ENCODE assay signal across 31 cellular contexts in genomic region chr5:2538169-2538568, GRCh38.
A peak's percentile ranks its signal among the peaks of the same experiment; 100 is the strongest.
DNase-seq lines count a peak whose midpoint lies in the region; TF ChIP-seq lines count a peak whose summit lies in the region.
"Had no signal": no experiment of that assay in that cellular context is flagged by ENCODE, and none has a peak within 500 bp of the region (broad histone marks: within the 10 kb centered on the region; RNA-seq: fewer than 3 reads in every experiment).

No MANE protein-coding gene starts in this region.

- H3K79me2 ChIP-seq in neural progenitor cell (ENCODE audit: low read depth) (no peaks in the 10 kb centered on the region), GM23248 (ENCODE audit: insufficient read depth) (no peaks in the 10 kb centered on the region), osteoblast (ENCODE audit: insufficient read depth, low read length) (no peaks in the 10 kb centered on the region)

- no peak overlapping the region for H3K4me3 ChIP-seq in endodermal cell (ENCODE audit: low read length)
- peak overlapping the region; percentile 18 for H3K4me3 ChIP-seq in neural progenitor cell
- no peak overlapping the region for H3K4me3 ChIP-seq in GM23248
- H3K4me3 ChIP-seq in osteoblast (ENCODE audit: insufficient read depth, low read length) = no peak overlapping the region
- H3K4me3 ChIP-seq: breast epithelium, pancreas, tibial nerve had no signal

- H3K27me3 ChIP-seq in endodermal cell (ENCODE audit: control insufficient read depth, insufficient read depth, low read length, poor library complexity, severe bottlenecking) (no peaks in the 10 kb centered on the region), neural progenitor cell (no peaks in the 10 kb centered on the region), GM23248 (replicated peaks; ENCODE audit: insufficient read depth) (no peaks in the 10 kb centered on the region), osteoblast (ENCODE audit: insufficient read depth, low read length) (no peaks in the 10 kb centered on the region)
- H3K27me3 ChIP-seq: breast epithelium, tibial nerve had no signal

- H3K36me3 Mint-ChIP-seq in endodermal cell (ENCODE audit: low read depth) (no peaks in the 10 kb centered on the region), neural progenitor cell (peaks cover 5% of the 10 kb centered on the region)
- H3K36me3 Mint-ChIP-seq in activated naive CD4-positive, alpha-beta T cell treated with anti-CD3 and anti-CD28 coated beads, Interleukin-2, amount 10 ng/mL, durations not matched to agents 7 days and 5 days = no peaks in the 10 kb centered on the region

- H3K27ac ChIP-seq in endodermal cell (ENCODE audit: low read depth, low read length) (peak overlapping the region; percentile 94), neural progenitor cell (peak overlapping the region; percentile 85), GM23248 (no peak overlapping the region), osteoblast (ENCODE audit: low read depth, low read length) (no peak overlapping the region)
- H3K27ac ChIP-seq: breast epithelium, C4-2B, HL-60, pancreas, tibial nerve had no signal

- no peak overlapping the region for H3K4me3 Mint-ChIP-seq in endodermal cell
- H3K4me3 Mint-ChIP-seq in neural progenitor cell = peak overlapping the region; percentile 66
- no peak overlapping the region for H3K4me3 Mint-ChIP-seq in activated naive CD4-positive, alpha-beta T cell treated with anti-CD3 and anti-CD28 coated beads, Interleukin-2, amount 10 ng/mL, durations not matched to agents 7 days and 5 days
- H3K4me3 Mint-ChIP-seq: HFFc6; naive thymus-derived CD4-positive, alpha-beta T cell had no signal

- H3K9me3 Mint-ChIP-seq in endodermal cell = peaks cover 8% of the 10 kb centered on the region
- H3K9me3 Mint-ChIP-seq in neural progenitor cell = peaks cover 22% of the 10 kb centered on the region
- peaks cover 22% of the 10 kb centered on the region for H3K9me3 Mint-ChIP-seq in activated naive CD4-positive, alpha-beta T cell treated with anti-CD3 and anti-CD28 coated beads, Interleukin-2, amount 10 ng/mL, durations not matched to agents 7 days and 5 days

- H2AFZ ChIP-seq in neural progenitor cell (replicated peaks) = no peak overlapping the region
- no peak overlapping the region for H2AFZ ChIP-seq in GM23248
- H2AFZ ChIP-seq in osteoblast (ENCODE audit: low read length) = no peak overlapping the region

- no peaks in the 10 kb centered on the region for H3K9me2 ChIP-seq in GM23248 (ENCODE audit: insufficient read depth)

- H3K9ac ChIP-seq in endodermal cell (ENCODE audit: extremely low read depth, low read length, poor library complexity, severe bottlenecking) (no peak overlapping the region), neural progenitor cell (no peak overlapping the region), GM23248 (no peak overlapping the region)

- H3F3A ChIP-seq in neural progenitor cell (ENCODE audit: low read depth) (peaks cover 31% of the 10 kb centered on the region), GM23248 (ENCODE audit: insufficient read depth) (no peaks in the 10 kb centered on the region)

- H3K27ac Mint-ChIP-seq in endodermal cell (no peak overlapping the region), neural progenitor cell (peak overlapping the region; percentile 96)
- H3K27ac Mint-ChIP-seq in activated naive CD4-positive, alpha-beta T cell treated with anti-CD3 and anti-CD28 coated beads, Interleukin-2, amount 10 ng/mL, durations not matched to agents 7 days and 5 days = no peak overlapping the region
- H3K27ac Mint-ChIP-seq: HFFc6; naive thymus-derived CD4-positive, alpha-beta T cell had no signal

- H4K20me1 ChIP-seq in neural progenitor cell (ENCODE audit: low read depth) (no peaks in the 10 kb centered on the region), GM23248 (ENCODE audit: insufficient read depth) (no peaks in the 10 kb centered on the region), osteoblast (ENCODE audit: insufficient read depth, low read length) (no peaks in the 10 kb centered on the region)

- TF ChIP-seq CTCF in endodermal cell (conservative IDR thresholded peaks at IDR 0.05) = no peak
- TF ChIP-seq CTCF in neural progenitor cell (IDR thresholded peaks at IDR 0.05) = no peak
- no peak for TF ChIP-seq CTCF in osteoblast (IDR thresholded peaks at IDR 0.05; ENCODE audit: extremely low read depth, low read depth, low read length)

- no peaks in the 10 kb centered on the region for H3K4me1 ChIP-seq in endodermal cell (ENCODE audit: control insufficient read depth, insufficient read depth, low read length)
- peaks cover 36% of the 10 kb centered on the region for H3K4me1 ChIP-seq in neural progenitor cell
- H3K4me1 ChIP-seq in GM23248 (ENCODE audit: insufficient read depth) = no peaks in the 10 kb centered on the region
- H3K4me1 ChIP-seq in osteoblast (ENCODE audit: insufficient read depth, low read length) = no peaks in the 10 kb centered on the region
- H3K4me1 ChIP-seq: breast epithelium, pancreas, tibial nerve had no signal

- H3K27me3 Mint-ChIP-seq in endodermal cell (ENCODE audit: insufficient read depth) (no peaks in the 10 kb centered on the region), neural progenitor cell (ENCODE audit: insufficient read depth, low read depth) (peaks cover 28% of the 10 kb centered on the region)
- no peaks in the 10 kb centered on the region for H3K27me3 Mint-ChIP-seq in activated naive CD4-positive, alpha-beta T cell treated with anti-CD3 and anti-CD28 coated beads, Interleukin-2, amount 10 ng/mL, durations not matched to agents 7 days and 5 days

- H3K4me2 ChIP-seq in neural progenitor cell = peak overlapping the region; percentile 74
- H3K4me2 ChIP-seq in GM23248 (ENCODE audit: unreplicated experiment) = no peak overlapping the region
- H3K4me2 ChIP-seq in osteoblast (ENCODE audit: insufficient read depth, low read length) = no peak overlapping the region

- CTCF ChIA-PET in activated naive CD4-positive, alpha-beta T cell treated with anti-CD3 and anti-CD28 coated beads, Interleukin-2, amount 10 ng/mL, durations not matched to agents 7 days and 5 days (lab: Charles Lee) = no interaction called here

- H3K36me3 ChIP-seq in endodermal cell (ENCODE audit: control insufficient read depth, insufficient read depth, low read length) (no peaks in the 10 kb centered on the region), neural progenitor cell (no peaks in the 10 kb centered on the region), GM23248 (ENCODE audit: low read depth) (no peaks in the 10 kb centered on the region), osteoblast (ENCODE audit: insufficient read depth, low read length) (no peaks in the 10 kb centered on the region)
- H3K36me3 ChIP-seq: breast epithelium, pancreas, tibial nerve had no signal

- DNase-seq in Daoy (ENCODE audit: low read depth) = peak; percentile 23
- DNase-seq in Kasumi-1 (lab: John Stamatoyannopoulos, UW) = peak; percentile 9 to 41
- DNase-seq in endodermal cell = peak; percentile 75
- peak; percentile 95 for DNase-seq in neural progenitor cell (ENCODE audit: low spot score)
- DNase-seq in GM23248 = no peak
- no peak for DNase-seq in osteoblast (ENCODE audit: insufficient read length, low spot score, missing footprints)
- DNase-seq in activated naive CD4-positive, alpha-beta T cell treated with anti-CD3 and anti-CD28 coated beads, Interleukin-2, amount 10 ng/mL, durations not matched to agents 7 days and 5 days = no peak
- DNase-seq: activated CD4-positive, alpha-beta T cell treated with anti-CD3 and anti-CD28 coated beads, Interleukin-2, amount 50 U/mL, for 48 hours; activated CD4-positive, CD25-positive, alpha-beta regulatory T cell; activated CD8-positive, alpha-beta memory T cell treated with anti-CD3 and anti-CD28 coated beads, Interleukin-2, amount 50 U/mL, for 48 hours; activated naive CD4-positive, alpha-beta T cell treated with anti-CD3 and anti-CD28 coated beads, Interleukin-2, amount 50 U/mL, for 16 hours; effector CD8-positive, alpha-beta T cell; EL; foreskin fibroblast; HFFc6; left ventricle myocardium superior; midbrain; naive thymus-derived CD4-positive, alpha-beta T cell; NCI-H1048; NCI-H187; NCI-H2171; NCI-H524; NK-92 treated with Interleukin-12 subunit alpha and Interleukin-12 subunit beta, amount 100 ng/mL, for 24 hours; pancreas; right cardiac atrium; SHP77; stimulated activated CD4-positive, alpha-beta T cell treated with anti-CD3 and anti-CD28 coated beads, Interleukin-2, amount 100 ng/mL, for 24 hours had no signal

- H3K9me3 ChIP-seq in endodermal cell (ENCODE audit: control insufficient read depth, low read length) (peaks cover 11% of the 10 kb centered on the region), neural progenitor cell (ENCODE audit: low read depth) (peaks cover 4% of the 10 kb centered on the region), GM23248 (ENCODE audit: low read depth) (no peaks in the 10 kb centered on the region), osteoblast (ENCODE audit: low read depth, low read length) (peaks cover 5% of the 10 kb centered on the region)
- H3K9me3 ChIP-seq: pancreas had no signal

- WGBS in endodermal cell (ENCODE audit: insufficient coverage in 1 of 2, insufficient read length in 1 of 2), 2 experiments = 38 to 40% methylated on average over 10 of the region's 10 CpGs
- 27 to 29% methylated on average over 9 to 10 of the region's 10 CpGs for WGBS in GM23248 (ENCODE audit: low coverage in 1 of 2, low lambda C conversion rate in 2 of 2, missing lambda C conversion rate in 2 of 2), 2 experiments

- H3K4me1 Mint-ChIP-seq in endodermal cell = peaks cover 12% of the 10 kb centered on the region
- peaks cover 59% of the 10 kb centered on the region for H3K4me1 Mint-ChIP-seq in neural progenitor cell
- H3K4me1 Mint-ChIP-seq in activated naive CD4-positive, alpha-beta T cell treated with anti-CD3 and anti-CD28 coated beads, Interleukin-2, amount 10 ng/mL, durations not matched to agents 7 days and 5 days = peaks cover 5% of the 10 kb centered on the region

- in situ Hi-C loops in GM23248 (cut with MboI) = no loop called here

Comparison
In these comparisons a context has a peak if more than half of its experiments do, and no peak if none do; other contexts are left out.
1. DNase-seq: peak in Daoy (single experiment), Kasumi-1 (2 of 2), endodermal cell (single experiment) and neural progenitor cell (single experiment); none in GM23248 (single experiment), osteoblast (single experiment) and activated naive CD4-positive, alpha-beta T cell treated with anti-CD3 and anti-CD28 coated beads, Interleukin-2, amount 10 ng/mL, durations not matched to agents 7 days and 5 days (single experiment).
2. H3K27ac ChIP-seq: peak in endodermal cell (single experiment) and neural progenitor cell (single experiment); none in GM23248 (single experiment) and osteoblast (single experiment).